ENCODE assay signal across 8 cellular contexts in the genomic region with DNA sequence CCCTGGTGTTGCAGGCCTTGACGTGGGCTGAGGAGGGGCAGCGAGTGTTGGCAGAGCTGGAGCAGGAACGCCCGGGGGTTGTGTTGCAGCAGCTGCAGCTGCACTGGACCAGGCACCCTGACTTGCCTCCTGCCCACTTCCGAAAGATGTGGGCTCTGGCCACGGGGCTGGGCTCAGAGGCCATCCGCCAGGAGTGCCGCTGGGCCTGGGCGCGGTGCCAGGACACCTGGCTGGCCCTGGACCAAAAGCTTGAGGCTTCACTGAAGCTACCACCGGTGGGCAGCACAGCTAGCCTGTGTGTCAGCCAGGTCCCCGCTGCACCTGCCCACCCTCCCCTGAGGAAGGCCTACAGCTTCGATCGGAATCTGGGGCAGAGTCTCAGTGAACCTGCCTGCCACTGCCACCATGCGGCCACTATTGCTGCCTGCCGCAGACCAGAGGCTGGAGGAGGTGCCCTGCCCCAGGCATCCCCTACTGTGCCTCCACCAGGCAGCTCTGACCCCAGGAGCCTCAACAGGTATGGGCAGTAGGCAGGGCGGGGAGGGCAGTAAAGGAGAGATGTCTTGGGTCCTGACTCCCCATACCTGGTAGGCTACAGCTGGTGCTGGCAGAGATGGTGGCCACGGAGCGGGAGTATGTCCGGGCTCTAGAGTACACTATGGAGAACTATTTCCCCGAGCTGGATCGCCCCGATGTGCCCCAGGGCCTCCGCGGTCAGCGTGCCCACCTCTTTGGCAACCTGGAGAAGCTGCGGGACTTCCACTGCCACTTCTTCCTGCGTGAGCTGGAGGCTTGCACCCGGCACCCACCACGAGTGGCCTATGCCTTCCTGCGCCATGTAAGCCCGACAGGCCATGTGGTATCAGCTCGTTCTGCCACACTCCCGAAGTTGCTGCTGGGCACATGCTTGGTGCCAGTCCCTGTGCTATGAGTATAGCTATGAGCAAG. TPM values are rescaled to one million over a fixed set of nuclear protein-coding genes. Genes with fewer than 3 reads are reported as not detected.
DNase-seq lines count a peak whose midpoint lies in the region; ATAC-seq, FAIRE-seq and TF ChIP-seq lines count a peak whose summit lies in the region.

No MANE protein-coding gene starts in this region.

- H2AFZ ChIP-seq in fibroblast of lung (ENCODE audit: low read length), result no peak overlapping the region

- H3K4me3 ChIP-seq in fibroblast of lung (replicated peaks in 1 of 4; ENCODE audit: control extremely low read depth in 1 of 4, insufficient read depth in 1 of 4, low read depth in 3 of 4, low read length in 4 of 4), result no peak overlapping the region

- no peaks in the 10 kb centered on the region for H3K4me1 Mint-ChIP-seq in progenitor cell of endocrine pancreas (ENCODE audit: low read depth)

- no peaks in the 10 kb centered on the region for H3K9me3 ChIP-seq in fibroblast of lung (ENCODE audit: control insufficient read depth, insufficient read depth, low read depth, low read length)

- no peaks in the 10 kb centered on the region for H4K20me1 ChIP-seq in fibroblast of lung (ENCODE audit: control insufficient read depth, extremely low read depth, insufficient read depth, low read length)

- H3K4me1 ChIP-seq in fibroblast of lung (ENCODE audit: control insufficient read depth, extremely low read depth, insufficient read depth, low read length), result no peaks in the 10 kb centered on the region

- H3K4me2 ChIP-seq in fibroblast of lung (ENCODE audit: extremely low read depth, insufficient read depth, low read length), result no peak overlapping the region

- H3K79me2 ChIP-seq in fibroblast of lung (ENCODE audit: control insufficient read depth, insufficient read depth, low read length), result no peaks in the 10 kb centered on the region

- TF ChIP-seq POLR2A in H54 (IDR thresholded peaks at IDR 0.05; ENCODE audit: low read depth, low read length), result no peak

- no peaks in the 10 kb centered on the region for H3K9me3 Mint-ChIP-seq in progenitor cell of endocrine pancreas (ENCODE audit: low read depth)

- ATAC-seq in HG03354 (IDR thresholded peaks at IDR 0.05; ENCODE audit: poor library complexity, severe bottlenecking, unreplicated experiment) (no peak), GM19324 (IDR thresholded peaks at IDR 0.05; ENCODE audit: low FRiP score, unreplicated experiment) (no peak), GM18907 (IDR thresholded peaks at IDR 0.05; ENCODE audit: unreplicated experiment) (no peak)

- no peaks in the 10 kb centered on the region for H3K27me3 ChIP-seq in fibroblast of lung (ENCODE audit: control insufficient read depth, insufficient read depth, low read length)

- no peak overlapping the region for H3K9ac ChIP-seq in fibroblast of lung (ENCODE audit: insufficient read depth, low read length)

- H3K27ac ChIP-seq in fibroblast of lung (ENCODE audit: insufficient read depth, low read length), result no peak overlapping the region

- H3K36me3 ChIP-seq in fibroblast of lung (ENCODE audit: control insufficient read depth, insufficient read depth, low read length), result peaks cover 15% of the 10 kb centered on the region

- TF ChIP-seq CTCF in fibroblast of lung (conservative IDR thresholded peaks at IDR 0.05 in 1 of 2, IDR thresholded peaks at IDR 0.05 in 1 of 2; ENCODE audit: low read depth in 1 of 2, low read length in 2 of 2), result peak; percentile 29 to 54
- TF ChIP-seq CTCF in progenitor cell of endocrine pancreas (IDR thresholded peaks at IDR 0.05; ENCODE audit: unreplicated experiment), result peak; percentile 67

- no peak overlapping the region for H3K4me3 Mint-ChIP-seq in progenitor cell of endocrine pancreas (ENCODE audit: low read depth)

- FAIRE-seq in H54 (lab: Jason Lieb, UNC), result no peak

- DNase-seq in H54 (ENCODE audit: insufficient read length, low spot score) (peak; percentile 66), OCI-M1 (lab: John Stamatoyannopoulos, UW) (peak; percentile 48), fibroblast of lung (ENCODE audit: low read depth in 2 of 2) (peak in 1 of 2 donors; percentile 26), progenitor cell of endocrine pancreas (ENCODE audit: low spot score, unreplicated experiment) (peak; percentile 58)
- no peak for DNase-seq in stimulated activated CD4-positive, alpha-beta T cell treated with anti-CD3 and anti-CD28 coated beads, Interleukin-15, amount 100 ng/mL, for 24 hours

- H3K27ac Mint-ChIP-seq in progenitor cell of endocrine pancreas, result no peak overlapping the region

- no peaks in the 10 kb centered on the region for H3K36me3 Mint-ChIP-seq in progenitor cell of endocrine pancreas (ENCODE audit: insufficient read depth)

- H3K27me3 Mint-ChIP-seq in progenitor cell of endocrine pancreas, result peaks cover 19% of the 10 kb centered on the region

RNA-seq across cellular contexts. Expression of a gene that starts 5.6 kb away (rescaled TPM):
- total RNA-seq in fibroblast of lung (23.6 and 37.7 TPM in 2 replicates), progenitor cell of endocrine pancreas (3.3 and 3.8 TPM in 2 replicates)
- polyA plus RNA-seq in fibroblast of lung, result 9.9 and 11.5 TPM in 2 replicates
- 13.2 and 15.2 TPM in 2 replicates for polyA plus RNA-seq in fibroblast of lung (2012)
- polyA minus RNA-seq in fibroblast of lung (ENCODE audit: low replicate concordance), result 71.0 and 99.7 TPM in 2 replicates

RNA-seq across cellular contexts. Expression of a gene that starts 36.2 kb away (rescaled TPM):
- 1.0 and 2.3 TPM in 2 replicates for total RNA-seq in fibroblast of lung
- polyA plus RNA-seq in fibroblast of lung, result 1.9 and 2.0 TPM in 2 replicates
- 1.9 and 2.0 TPM in 2 replicates for polyA plus RNA-seq in fibroblast of lung (2012)
- 0.16 and 3.9 TPM in 2 replicates for polyA minus RNA-seq in fibroblast of lung (ENCODE audit: low replicate concordance)
- total RNA-seq in progenitor cell of endocrine pancreas, result 3.4 and 3.9 TPM in 2 replicates

RNA-seq across cellular contexts. Expression of a gene that starts 37.7 kb away (rescaled TPM):
- 7.1 and 13.9 TPM in 2 replicates for total RNA-seq in fibroblast of lung
- polyA plus RNA-seq in fibroblast of lung, result 25.8 and 32.7 TPM in 2 replicates
- 41.2 and 62.7 TPM in 2 replicates for polyA plus RNA-seq in fibroblast of lung (2012)
- 52.9 and 83.9 TPM in 2 replicates for polyA minus RNA-seq in fibroblast of lung (ENCODE audit: low replicate concordance)
- total RNA-seq in progenitor cell of endocrine pancreas, result 28.2 and 30.2 TPM in 2 replicates

RNA-seq across cellular contexts. Expression of a gene that starts 41.6 kb away (rescaled TPM):
- under 0.01 and 0.17 TPM in 2 replicates for total RNA-seq in fibroblast of lung
- 0.10 TPM in 1 of 2 replicates, not detected in the other for polyA plus RNA-seq in fibroblast of lung
- polyA plus RNA-seq in fibroblast of lung (2012), result 0.02 and 0.03 TPM in 2 replicates
- polyA minus RNA-seq in fibroblast of lung (ENCODE audit: low replicate concordance), result not detected in 2 replicates
- 0.14 and 1.4 TPM in 2 replicates for total RNA-seq in progenitor cell of endocrine pancreas

RNA-seq across cellular contexts. Expression of a gene that starts 41.6 kb away (rescaled TPM):
- 0.51 and 0.66 TPM in 2 replicates for total RNA-seq in fibroblast of lung
- 0.06 and 0.38 TPM in 2 replicates for polyA plus RNA-seq in fibroblast of lung
- 0.06 and 0.10 TPM in 2 replicates for polyA plus RNA-seq in fibroblast of lung (2012)
- 1.2 TPM in 1 of 2 replicates, not detected in the other for polyA minus RNA-seq in fibroblast of lung (ENCODE audit: low replicate concordance)
- total RNA-seq in progenitor cell of endocrine pancreas, result 1.6 and 2.3 TPM in 2 replicates
